ENCODE assay signal across 12 cellular contexts in the genomic region with DNA sequence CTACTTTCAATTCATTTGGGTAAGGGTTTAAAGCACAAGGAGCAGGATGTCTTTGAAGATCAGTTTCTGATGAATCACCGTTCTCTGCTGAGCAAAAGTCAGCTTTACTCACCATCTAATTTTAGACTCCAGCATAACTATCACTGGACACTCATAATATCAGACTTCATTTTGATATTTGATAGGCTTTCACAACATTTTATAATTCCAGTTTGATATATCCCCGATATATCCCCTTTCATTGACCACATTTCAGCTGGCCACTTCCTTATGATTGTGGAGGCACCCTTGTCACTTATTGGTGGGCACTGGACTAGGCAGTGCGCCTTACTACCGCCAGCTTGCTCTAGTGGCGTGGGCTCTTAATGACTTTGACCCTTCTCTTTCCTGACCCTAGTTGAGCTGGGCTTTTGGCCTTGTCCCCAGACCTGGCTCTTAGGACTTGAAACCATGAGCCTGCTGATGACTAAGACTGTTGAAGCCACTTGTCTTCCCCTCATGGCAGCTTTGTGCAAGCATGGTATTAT. TPM values are rescaled to one million over a fixed set of nuclear protein-coding genes. Genes with fewer than 3 reads are reported as not detected.
DNase-seq lines count a peak whose midpoint lies in the region; ATAC-seq and TF ChIP-seq lines count a peak whose summit lies in the region.
"Had no signal": no experiment of that assay in that cellular context is flagged by ENCODE, and none has a peak within 500 bp of the region (broad histone marks: within the 10 kb centered on the region; RNA-seq: fewer than 3 reads in every experiment).

No MANE protein-coding gene starts in this region.

- ATAC-seq in SK-N-SH treated with all-trans-retinoic acid at 6 μM for 48 hours (peak; percentile 82), foreskin keratinocyte (peak; percentile 80)
- ATAC-seq: GM23338 had no signal

- H3K36me3 Mint-ChIP-seq in activated T-cell treated with anti-CD3 and anti-CD28 coated beads, Interleukin-2, amount 50 U/mL, for 24 hours (ENCODE audit: low read depth) = no peaks in the 10 kb centered on the region

- no peak for DNase-seq in activated T-cell treated with anti-CD3 and anti-CD28 coated beads, Interleukin-2, amount 50 U/mL, for 24 hours
- DNase-seq in activated T-cell treated with anti-CD3 and anti-CD28 coated beads, Interleukin-2, amount 50 U/mL, for 1 hour = no peak
- DNase-seq in foreskin keratinocyte (peak in 1 of 2 donors; percentile 77), suprapubic skin (ENCODE audit: low spot score in 2 of 2) (no peak), esophagus squamous epithelium (lab: John Stamatoyannopoulos, UW) (no peak), GDM1 (lab: John Stamatoyannopoulos, UW) (no peak), head of caudate nucleus (no peak)
- DNase-seq: activated CD8-positive, alpha-beta memory T cell treated with anti-CD3 and anti-CD28 coated beads for 24 hours; CD4-positive, alpha-beta T cell; NCI-H2107 had no signal

- 85% methylated on average over 5 of the region's 5 CpGs for WGBS in suprapubic skin
- WGBS in esophagus squamous epithelium, 2 donors = 76 to 79% methylated on average over 5 of the region's 5 CpGs

- TF ChIP-seq EP300 in suprapubic skin (IDR thresholded peaks at IDR 0.05) = no peak

- peak overlapping the region; percentile 60 for H3K27ac ChIP-seq in foreskin keratinocyte
- peak overlapping the region; percentile 9 for H3K27ac ChIP-seq in suprapubic skin
- H3K27ac ChIP-seq in esophagus squamous epithelium = peak overlapping the region in 2 of 4 donors; percentile 31 to 38

- H3K4me1 ChIP-seq in foreskin keratinocyte (peaks cover 26% of the 10 kb centered on the region), suprapubic skin (peaks cover 25% of the 10 kb centered on the region), esophagus squamous epithelium (peaks cover 0 to 39% (median 8%) of the 10 kb centered on the region in 3 donors)

- peaks cover 32% of the 10 kb centered on the region for H3K4me1 Mint-ChIP-seq in activated T-cell treated with anti-CD3 and anti-CD28 coated beads, Interleukin-2, amount 50 U/mL, for 24 hours (ENCODE audit: low read depth)

- no peak overlapping the region for H3K4me3 Mint-ChIP-seq in activated T-cell treated with anti-CD3 and anti-CD28 coated beads, Interleukin-2, amount 50 U/mL, for 24 hours
- H3K4me3 Mint-ChIP-seq: CD4-positive, alpha-beta T cell; GM23338 had no signal

- H3K9me3 ChIP-seq in suprapubic skin (no peaks in the 10 kb centered on the region), esophagus squamous epithelium (no peaks in the 10 kb centered on the region)

- intact Hi-C loops in esophagus squamous epithelium (cut with DNase I) (no loop called here), head of caudate nucleus (cut with DNase I) (no loop called here)

- TF ChIP-seq CTCF in foreskin keratinocyte (conservative IDR thresholded peaks at IDR 0.05) = no peak
- no peak for TF ChIP-seq CTCF in suprapubic skin (IDR thresholded peaks at IDR 0.05)
- no peak for TF ChIP-seq CTCF in esophagus squamous epithelium (IDR thresholded peaks at IDR 0.05)

- no peaks in the 10 kb centered on the region for H3K9me3 Mint-ChIP-seq in activated T-cell treated with anti-CD3 and anti-CD28 coated beads, Interleukin-2, amount 50 U/mL, for 24 hours
- H3K9me3 Mint-ChIP-seq: CD4-positive, alpha-beta T cell; GM23338 had no signal

- no peaks in the 10 kb centered on the region for H3K36me3 ChIP-seq in suprapubic skin
- H3K36me3 ChIP-seq in esophagus squamous epithelium = no peaks in the 10 kb centered on the region

- H3K27me3 ChIP-seq in foreskin keratinocyte = no peaks in the 10 kb centered on the region
- H3K27me3 ChIP-seq in suprapubic skin = no peaks in the 10 kb centered on the region
- H3K27me3 ChIP-seq in esophagus squamous epithelium = no peaks in the 10 kb centered on the region

- peak overlapping the region; percentile 51 for H3K27ac Mint-ChIP-seq in activated T-cell treated with anti-CD3 and anti-CD28 coated beads, Interleukin-2, amount 50 U/mL, for 24 hours
- H3K27ac Mint-ChIP-seq: CD4-positive, alpha-beta T cell; GM23338 had no signal

- TF ChIP-seq POLR2A in suprapubic skin (IDR thresholded peaks at IDR 0.05) (no peak), esophagus squamous epithelium (IDR thresholded peaks at IDR 0.05) (no peak)

- H3K4me3 ChIP-seq in suprapubic skin (no peak overlapping the region), esophagus squamous epithelium (no peak overlapping the region)
- H3K4me3 ChIP-seq: GM23338 had no signal

- no peaks in the 10 kb centered on the region for H3K27me3 Mint-ChIP-seq in activated T-cell treated with anti-CD3 and anti-CD28 coated beads, Interleukin-2, amount 50 U/mL, for 24 hours
- H3K27me3 Mint-ChIP-seq: CD4-positive, alpha-beta T cell had no signal

TF ChIP-seq in SK-N-SH treated with all-trans-retinoic acid at 6 μM for 48 hours, 23 proteins besides CTCF, POLR2A, EP300 and RAD21 (continues in another document):
- TF ChIP-seq, protein P1, sequence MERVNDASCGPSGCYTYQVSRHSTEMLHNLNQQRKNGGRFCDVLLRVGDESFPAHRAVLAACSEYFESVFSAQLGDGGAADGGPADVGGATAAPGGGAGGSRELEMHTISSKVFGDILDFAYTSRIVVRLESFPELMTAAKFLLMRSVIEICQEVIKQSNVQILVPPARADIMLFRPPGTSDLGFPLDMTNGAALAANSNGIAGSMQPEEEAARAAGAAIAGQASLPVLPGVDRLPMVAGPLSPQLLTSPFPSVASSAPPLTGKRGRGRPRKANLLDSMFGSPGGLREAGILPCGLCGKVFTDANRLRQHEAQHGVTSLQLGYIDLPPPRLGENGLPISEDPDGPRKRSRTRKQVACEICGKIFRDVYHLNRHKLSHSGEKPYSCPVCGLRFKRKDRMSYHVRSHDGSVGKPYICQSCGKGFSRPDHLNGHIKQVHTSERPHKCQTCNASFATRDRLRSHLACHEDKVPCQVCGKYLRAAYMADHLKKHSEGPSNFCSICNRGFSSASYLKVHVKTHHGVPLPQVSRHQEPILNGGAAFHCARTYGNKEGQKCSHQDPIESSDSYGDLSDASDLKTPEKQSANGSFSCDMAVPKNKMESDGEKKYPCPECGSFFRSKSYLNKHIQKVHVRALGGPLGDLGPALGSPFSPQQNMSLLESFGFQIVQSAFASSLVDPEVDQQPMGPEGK (CRISPR knock-in tag; IDR thresholded peaks at IDR 0.05; ENCODE audit: borderline replicate concordance) = no peak
- TF ChIP-seq CSDC2 (CRISPR knock-in tag; IDR thresholded peaks at IDR 0.05) (no peak), GLIS3 (CRISPR knock-in tag; IDR thresholded peaks at IDR 0.05) (no peak), BACH2 (CRISPR knock-in tag; IDR thresholded peaks at IDR 0.05; ENCODE audit: borderline replicate concordance) (no peak), ZNF8 (CRISPR knock-in tag; IDR thresholded peaks at IDR 0.05) (no peak), ZC3H10 (CRISPR knock-in tag; IDR thresholded peaks at IDR 0.05) (no peak), ZNF70 (CRISPR knock-in tag; IDR thresholded peaks at IDR 0.05) (no peak), OSR1 (CRISPR knock-in tag; IDR thresholded peaks at IDR 0.05) (no peak), TCF4 (CRISPR knock-in tag; IDR thresholded peaks at IDR 0.05; ENCODE audit: borderline replicate concordance) (no peak), ISL1 (CRISPR knock-in tag; IDR thresholded peaks at IDR 0.05) (no peak), ZFP3 (CRISPR knock-in tag; IDR thresholded peaks at IDR 0.05) (no peak)
- TF ChIP-seq, protein P2, sequence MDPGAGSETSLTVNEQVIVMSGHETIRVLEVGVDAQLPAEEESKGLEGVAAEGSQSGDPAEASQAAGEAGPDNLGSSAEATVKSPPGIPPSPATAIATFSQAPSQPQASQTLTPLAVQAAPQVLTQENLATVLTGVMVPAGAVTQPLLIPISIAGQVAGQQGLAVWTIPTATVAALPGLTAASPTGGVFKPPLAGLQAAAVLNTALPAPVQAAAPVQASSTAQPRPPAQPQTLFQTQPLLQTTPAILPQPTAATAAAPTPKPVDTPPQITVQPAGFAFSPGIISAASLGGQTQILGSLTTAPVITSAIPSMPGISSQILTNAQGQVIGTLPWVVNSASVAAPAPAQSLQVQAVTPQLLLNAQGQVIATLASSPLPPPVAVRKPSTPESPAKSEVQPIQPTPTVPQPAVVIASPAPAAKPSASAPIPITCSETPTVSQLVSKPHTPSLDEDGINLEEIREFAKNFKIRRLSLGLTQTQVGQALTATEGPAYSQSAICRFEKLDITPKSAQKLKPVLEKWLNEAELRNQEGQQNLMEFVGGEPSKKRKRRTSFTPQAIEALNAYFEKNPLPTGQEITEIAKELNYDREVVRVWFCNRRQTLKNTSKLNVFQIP (CRISPR knock-in tag; IDR thresholded peaks at IDR 0.05; ENCODE audit: borderline replicate concordance, low read depth) = no peak
- TF ChIP-seq, protein P3, sequence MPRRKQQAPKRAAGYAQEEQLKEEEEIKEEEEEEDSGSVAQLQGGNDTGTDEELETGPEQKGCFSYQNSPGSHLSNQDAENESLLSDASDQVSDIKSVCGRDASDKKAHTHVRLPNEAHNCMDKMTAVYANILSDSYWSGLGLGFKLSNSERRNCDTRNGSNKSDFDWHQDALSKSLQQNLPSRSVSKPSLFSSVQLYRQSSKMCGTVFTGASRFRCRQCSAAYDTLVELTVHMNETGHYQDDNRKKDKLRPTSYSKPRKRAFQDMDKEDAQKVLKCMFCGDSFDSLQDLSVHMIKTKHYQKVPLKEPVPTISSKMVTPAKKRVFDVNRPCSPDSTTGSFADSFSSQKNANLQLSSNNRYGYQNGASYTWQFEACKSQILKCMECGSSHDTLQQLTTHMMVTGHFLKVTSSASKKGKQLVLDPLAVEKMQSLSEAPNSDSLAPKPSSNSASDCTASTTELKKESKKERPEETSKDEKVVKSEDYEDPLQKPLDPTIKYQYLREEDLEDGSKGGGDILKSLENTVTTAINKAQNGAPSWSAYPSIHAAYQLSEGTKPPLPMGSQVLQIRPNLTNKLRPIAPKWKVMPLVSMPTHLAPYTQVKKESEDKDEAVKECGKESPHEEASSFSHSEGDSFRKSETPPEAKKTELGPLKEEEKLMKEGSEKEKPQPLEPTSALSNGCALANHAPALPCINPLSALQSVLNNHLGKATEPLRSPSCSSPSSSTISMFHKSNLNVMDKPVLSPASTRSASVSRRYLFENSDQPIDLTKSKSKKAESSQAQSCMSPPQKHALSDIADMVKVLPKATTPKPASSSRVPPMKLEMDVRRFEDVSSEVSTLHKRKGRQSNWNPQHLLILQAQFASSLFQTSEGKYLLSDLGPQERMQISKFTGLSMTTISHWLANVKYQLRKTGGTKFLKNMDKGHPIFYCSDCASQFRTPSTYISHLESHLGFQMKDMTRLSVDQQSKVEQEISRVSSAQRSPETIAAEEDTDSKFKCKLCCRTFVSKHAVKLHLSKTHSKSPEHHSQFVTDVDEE (CRISPR knock-in tag; IDR thresholded peaks at IDR 0.05) = no peak

RNA-seq across cellular contexts. Expression of a gene that starts 46.8 kb away (rescaled TPM):
- total RNA-seq in foreskin keratinocyte (39.0 and 44.8 TPM in 2 replicates), suprapubic skin (10 to 100 TPM; 21.0 to 66.4 (median 37.0) TPM), esophagus squamous epithelium (10 to 100 TPM in 3 of 4 donors, 1 to 10 TPM in 1; 2.6 to 22.5 (median 12.8) TPM)
- 36.0 and 40.6 TPM in 2 replicates for polyA plus RNA-seq in foreskin keratinocyte
